8 cellular contexts compared by ENCODE assay signal in the genomic region with DNA sequence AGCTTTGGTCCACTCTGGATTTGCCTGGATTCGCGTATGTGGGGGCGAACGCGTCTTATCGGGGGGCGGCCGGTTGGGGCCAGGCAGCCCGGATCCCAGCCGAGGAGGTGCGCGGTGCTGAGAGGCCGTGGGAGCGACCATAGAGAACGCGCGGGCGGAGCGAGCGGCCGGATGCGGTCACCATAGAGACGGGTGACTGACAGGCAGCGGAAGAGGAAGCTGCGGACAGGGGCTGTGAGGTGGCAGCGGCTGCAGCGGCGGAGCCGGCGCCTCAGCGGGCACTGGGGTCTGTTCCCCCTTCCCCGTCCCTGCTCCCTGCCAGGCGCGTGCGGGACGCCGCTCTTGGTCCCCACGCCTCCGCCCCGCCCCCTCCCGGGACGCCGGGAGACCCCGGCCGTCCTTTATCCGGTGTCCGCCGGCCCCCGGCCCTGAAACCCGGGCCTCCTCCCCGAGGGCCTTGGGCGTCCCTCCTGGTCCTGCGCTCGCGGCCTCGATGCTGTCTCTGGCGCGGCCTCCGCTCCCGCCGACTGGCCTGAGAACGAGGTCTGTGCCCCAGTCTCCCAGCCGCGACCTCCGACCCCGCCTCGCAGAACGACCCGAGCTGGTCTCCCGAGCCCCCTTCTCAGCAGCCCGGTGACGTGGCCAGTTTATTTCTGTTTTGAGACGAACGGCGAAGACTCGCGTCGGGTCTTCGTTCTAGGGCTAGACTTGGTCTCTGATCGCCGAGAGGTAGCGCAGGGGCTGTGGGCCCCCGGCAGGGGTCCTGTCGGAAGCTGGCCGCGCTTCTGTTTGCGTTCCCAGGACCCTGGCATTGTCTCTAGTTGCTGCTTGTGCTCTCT. TPM values are rescaled to one million over a fixed set of nuclear protein-coding genes. Genes with fewer than 3 reads are reported as not detected.
DNase-seq lines count a peak whose midpoint lies in the region; ATAC-seq and TF ChIP-seq lines count a peak whose summit lies in the region.

CHPF2 (plus strand) TSS at position 212 of the 839 bp plus-strand sequence. CDS start 1,529 bp downstream, outside the sequence.

- WGBS in esophagus squamous epithelium, 2 donors, result 0 to 2% methylated on average over 3 to 11 of the region's 87 CpGs

- DNase-seq in DMS53 treated with DMSO at 0.1 percent for 48 hours (lab: John Stamatoyannopoulos, UW; ENCODE audit: unreplicated experiment), result peak; percentile 84
- DNase-seq in Jurkat, Clone E6-1 (ENCODE audit: low read depth, low spot score), result peak; percentile 82
- DNase-seq in RKO (ENCODE audit: low spot score), result peak; percentile 94
- DNase-seq in activated T-helper 1 cell treated with Interleukin-2 at 50 U/mL for 16 hours (ENCODE audit: low read depth), result peak; percentile 85
- peak; percentile 53 for DNase-seq in esophagus squamous epithelium (lab: John Stamatoyannopoulos, UW)
- peak; percentile 91 for DNase-seq in naive B cell

- peak within 1 kb of the TSS; percentile 94 for H3K4me3 ChIP-seq in Jurkat, Clone E6-1 (ENCODE audit: low read length)
- peak within 1 kb of the TSS; percentile 81 to 100 (median 94) for H3K4me3 ChIP-seq in esophagus squamous epithelium

- ATAC-seq in GM21576 (IDR thresholded peaks at IDR 0.05; ENCODE audit: unreplicated experiment), result peak; percentile 95
- ATAC-seq in naive B cell (ENCODE audit: low read depth in 2 of 2), result peak; percentile 97 to 98
- ATAC-seq in stimulated activated memory B cell treated with anti-CD40 and anti-IgM and Interleukin-4, amounts not matched to agents 10 μg/mL and 1 μg/mL and 100 μg/mL, for 72 hours, result peak; percentile 98

- peak within 1 kb of the TSS; percentile 95 to 99 (median 98) for H3K27ac Mint-ChIP-seq in naive B cell
- peak within 1 kb of the TSS; percentile 87 for H3K27ac Mint-ChIP-seq in stimulated activated memory B cell treated with anti-CD40 and anti-IgM and Interleukin-4, amounts not matched to agents 10 μg/mL and 1 μg/mL and 100 μg/mL, for 72 hours

- TF ChIP-seq CTCF in esophagus squamous epithelium (IDR thresholded peaks at IDR 0.05), result no peak

- H3K9me3 ChIP-seq in esophagus squamous epithelium, result no peaks in the 10 kb centered on the region

- peaks cover 19 to 48% (median 36%) of the 10 kb centered on the region in 3 donors for H3K4me1 Mint-ChIP-seq in naive B cell
- peaks cover 36% of the 10 kb centered on the region for H3K4me1 Mint-ChIP-seq in stimulated activated memory B cell treated with anti-CD40 and anti-IgM and Interleukin-4, amounts not matched to agents 10 μg/mL and 1 μg/mL and 100 μg/mL, for 72 hours

- peak within 1 kb of the TSS; percentile 96 to 99 (median 98) for H3K4me3 Mint-ChIP-seq in naive B cell
- peak within 1 kb of the TSS; percentile 97 for H3K4me3 Mint-ChIP-seq in stimulated activated memory B cell treated with anti-CD40 and anti-IgM and Interleukin-4, amounts not matched to agents 10 μg/mL and 1 μg/mL and 100 μg/mL, for 72 hours

- peak within 1 kb of the TSS; percentile 85 to 90 (median 87) for H3K27ac ChIP-seq in esophagus squamous epithelium

- TF ChIP-seq POLR2A in esophagus squamous epithelium (IDR thresholded peaks at IDR 0.05), result peak in 2 of 4 donors; percentile 74 to 88

- no peaks in the 10 kb centered on the region for H3K9me3 Mint-ChIP-seq in naive B cell
- H3K9me3 Mint-ChIP-seq in stimulated activated memory B cell treated with anti-CD40 and anti-IgM and Interleukin-4, amounts not matched to agents 10 μg/mL and 1 μg/mL and 100 μg/mL, for 72 hours, result no peaks in the 10 kb centered on the region

- intact Hi-C loops in esophagus squamous epithelium (cut with DNase I), result no loop called here

- peaks cover 8 to 30% (median 19%) of the 10 kb centered on the region in 3 donors for H3K36me3 ChIP-seq in esophagus squamous epithelium

- peaks cover 0 to 8% of the 10 kb centered on the region in 2 donors for H3K36me3 Mint-ChIP-seq in naive B cell
- H3K36me3 Mint-ChIP-seq in stimulated activated memory B cell treated with anti-CD40 and anti-IgM and Interleukin-4, amounts not matched to agents 10 μg/mL and 1 μg/mL and 100 μg/mL, for 72 hours, result peaks cover 11% of the 10 kb centered on the region

- no peaks in the 10 kb centered on the region for H3K27me3 ChIP-seq in esophagus squamous epithelium

- H3K27me3 Mint-ChIP-seq in naive B cell, result no peaks in the 10 kb centered on the region
- no peaks in the 10 kb centered on the region for H3K27me3 Mint-ChIP-seq in stimulated activated memory B cell treated with anti-CD40 and anti-IgM and Interleukin-4, amounts not matched to agents 10 μg/mL and 1 μg/mL and 100 μg/mL, for 72 hours

- H3K4me1 ChIP-seq in esophagus squamous epithelium, result peaks cover 23 to 49% (median 23%) of the 10 kb centered on the region in 3 donors

RNA-seq across cellular contexts. Expression of gene CHPF2, which starts in this region (rescaled TPM):
- 15.8 TPM for polyA plus RNA-seq in Jurkat, Clone E6-1 (2012; ENCODE audit: insufficient read depth, insufficient read length)
- total RNA-seq in esophagus squamous epithelium, result 10 to 100 TPM; 21.8 to 23.5 (median 22.3) TPM
- polyA plus RNA-seq in naive B cell (ENCODE audit: low read depth in 6 of 6), result 10 to 100 TPM; 20.4 to 43.9 (median 25.2) TPM

Comparison
In these comparisons a context has a peak if more than half of its experiments do, and no peak if none do; other contexts are left out.
1. Peak in every context shown above with its lines: DNase-seq, ATAC-seq, H3K4me3 ChIP-seq and H3K27ac ChIP-seq.